In the genomic region with DNA sequence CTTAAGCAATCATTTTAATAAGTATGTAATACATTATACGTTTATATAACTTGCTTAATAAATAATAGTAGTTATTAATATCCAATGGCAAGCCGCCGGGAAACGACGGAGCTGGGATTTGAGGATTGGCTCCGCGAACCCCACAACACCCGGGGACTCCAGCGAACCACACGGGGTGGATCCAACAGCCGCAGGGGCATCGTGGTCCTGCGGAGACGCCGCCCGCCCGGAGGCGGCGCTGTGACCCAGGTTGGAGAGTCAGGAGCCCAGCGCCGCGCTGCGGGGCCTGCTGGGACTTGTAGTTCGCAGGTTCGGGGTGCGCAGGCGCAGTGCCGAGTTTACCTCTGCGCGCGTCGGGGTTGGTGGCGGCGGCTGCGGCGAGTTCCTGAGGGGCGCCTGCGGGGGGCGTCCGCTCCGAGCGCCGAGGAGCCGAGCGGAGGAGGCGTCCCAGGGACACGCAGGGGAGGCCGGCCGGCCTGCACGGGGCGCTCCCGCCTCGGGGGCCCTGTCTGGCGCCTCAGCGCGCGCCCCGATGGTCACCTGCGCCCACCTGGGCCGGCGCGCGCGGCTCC, we compare ENCODE assay signal across 8 cellular contexts. TPM values are rescaled to one million over a fixed set of nuclear protein-coding genes. Genes with fewer than 3 reads are reported as not detected.
DNase-seq lines count a peak whose midpoint lies in the region; ATAC-seq and TF ChIP-seq lines count a peak whose summit lies in the region.

A gene (plus strand): TSS at position 329 of the 572 bp plus-strand sequence. CDS start 204 bp downstream, at position 533.

- H3K36me3 ChIP-seq in OCI-LY1 (ENCODE audit: insufficient read depth, low read length) (peaks cover 7% of the 10 kb centered on the region), mucosa of descending colon (ENCODE audit: low read depth) (no peaks in the 10 kb centered on the region)

- intact Hi-C loops in mucosa of descending colon (cut with DNase I, micrococcal nuclease) = no loop called here

- H3K4me1 ChIP-seq in OCI-LY1 (ENCODE audit: insufficient read depth, low read length, severe bottlenecking) = peaks cover 4% of the 10 kb centered on the region
- H3K4me1 ChIP-seq in mucosa of descending colon (ENCODE audit: low read depth) = peaks cover 6% of the 10 kb centered on the region

- H3K4me3 ChIP-seq in OCI-LY1 (ENCODE audit: low read depth, low read length, poor library complexity, severe bottlenecking) (peak within 1 kb of the TSS; percentile 77), epithelial cell of proximal tubule (ENCODE audit: low read depth, low read length) (peak within 1 kb of the TSS; percentile 87), mucosa of descending colon (peak within 1 kb of the TSS; percentile 60)

- H3K9ac ChIP-seq in OCI-LY1 (ENCODE audit: low read length) = peak within 1 kb of the TSS; percentile 74

- no peaks in the 10 kb centered on the region for H3K9me2 ChIP-seq in OCI-LY1 (ENCODE audit: low read depth, low read length)

- H3K27me3 ChIP-seq in OCI-LY1 (ENCODE audit: insufficient read depth, low read length) = no peaks in the 10 kb centered on the region

- peak; percentile 87 for TF ChIP-seq CTCF in OCI-LY1 (IDR thresholded peaks at IDR 0.05; ENCODE audit: low read length)
- peak; percentile 84 for TF ChIP-seq CTCF in epithelial cell of proximal tubule (conservative IDR thresholded peaks at IDR 0.05; ENCODE audit: low read depth, low read length)
- TF ChIP-seq CTCF in mucosa of descending colon (IDR thresholded peaks at IDR 0.05) = peak; percentile 96

- no peak within 1 kb of the TSS for H2AFZ ChIP-seq in OCI-LY1 (ENCODE audit: low read length)

- no peaks in the 10 kb centered on the region for H3F3A ChIP-seq in OCI-LY1 (ENCODE audit: insufficient read depth, low read length)

- peak within 1 kb of the TSS; percentile 86 for H3K4me2 ChIP-seq in OCI-LY1 (ENCODE audit: low read length)

- H4K20me1 ChIP-seq in OCI-LY1 (ENCODE audit: insufficient read depth, low read length) = no peaks in the 10 kb centered on the region

- peak; percentile 78 for ATAC-seq in GM21526 (IDR thresholded peaks at IDR 0.05; ENCODE audit: low FRiP score, unreplicated experiment)
- ATAC-seq in mucosa of descending colon = peak; percentile 100

- H3K79me2 ChIP-seq in OCI-LY1 (ENCODE audit: insufficient read depth, low read length) = no peaks in the 10 kb centered on the region

- H3K9me3 ChIP-seq in OCI-LY1 (ENCODE audit: low read length) = no peaks in the 10 kb centered on the region
- H3K9me3 ChIP-seq in mucosa of descending colon = no peaks in the 10 kb centered on the region

- DNase-seq in DMS114 treated with DMSO at 0.1 percent for 48 hours (lab: John Stamatoyannopoulos, UW; ENCODE audit: unreplicated experiment) (peak; percentile 83), HuH-7.5 (ENCODE audit: low spot score) (peak; percentile 98), activated T-cell treated with anti-CD3 and anti-CD28 coated beads for 24 hours (ENCODE audit: low read depth) (peak; percentile 96), epithelial cell of proximal tubule (ENCODE audit: low read depth) (peak; percentile 48), mucosa of descending colon (peak; percentile 98 to 99 (median 98))
- peak; percentile 97 for DNase-seq in stimulated activated CD8-positive, alpha-beta memory T cell treated with anti-CD3 and anti-CD28 coated beads, Interleukin-4, amount 100 ng/mL, for 1 hour (ENCODE audit: low read depth in 2 of 2, low spot score in 1 of 2)

- H3K27ac ChIP-seq in OCI-LY1 (ENCODE audit: low read depth, low read length, poor library complexity, severe bottlenecking) = no peak within 1 kb of the TSS

RNA-seq across cellular contexts. Expression of the gene that starts here (rescaled TPM):
- total RNA-seq in epithelial cell of proximal tubule (1.9 and 2.5 TPM in 2 replicates), mucosa of descending colon (1 to 10 TPM; 3.0 to 4.7 (median 3.9) TPM)

Comparison
In these comparisons a context has a peak if more than half of its experiments do, and no peak if none do; other contexts are left out.
1. DNase-seq: peak in every context shown above with its lines; median percentile 98 in HuH-7.5; 98 in mucosa of descending colon; 97 in stimulated activated CD8-positive, alpha-beta memory T cell treated with anti-CD3 and anti-CD28 coated beads, Interleukin-4, amount 100 ng/mL, for 1 hour; 96 in activated T-cell treated with anti-CD3 and anti-CD28 coated beads for 24 hours; 83 in DMS114 treated with DMSO at 0.1 percent for 48 hours; 48 in epithelial cell of proximal tubule.